In genomic region chr2:88059979-88060906, GRCh38 we compare ENCODE assay signal across 8 cellular contexts. TPM values are rescaled to one million over a fixed set of nuclear protein-coding genes. Genes with fewer than 3 reads are reported as not detected.
A peak's percentile ranks its signal among the peaks of the same experiment; 100 is the strongest.
DNase-seq lines count a peak whose midpoint lies in the region; ATAC-seq and TF ChIP-seq lines count a peak whose summit lies in the region.

No MANE protein-coding gene starts in this region.

- DNase-seq in AG09319 (ENCODE audit: extremely low read depth, low read depth) (no peak), GM12865 (ENCODE audit: low read depth) (peak; percentile 52), NCI-H345 (lab: John Stamatoyannopoulos, UW) (peak; percentile 59), left ventricle myocardium superior (no peak), smooth muscle cell (lab: John Stamatoyannopoulos, UW; ENCODE audit: unreplicated experiment) (no peak)
- peak; percentile 46 for DNase-seq in activated CD8-positive, alpha-beta T cell treated with anti-CD3 and anti-CD28 coated beads, Interleukin-2, amount 10 ng/mL, durations not matched to agents 7 days and 5 days

- no peak overlapping the region for H3K4me2 ChIP-seq in smooth muscle cell

- peaks cover 29% of the 10 kb centered on the region for H3K4me1 Mint-ChIP-seq in activated CD8-positive, alpha-beta T cell treated with anti-CD3 and anti-CD28 coated beads, Interleukin-2, amount 10 ng/mL, durations not matched to agents 7 days and 5 days (ENCODE audit: low read depth)

- H3K9me3 ChIP-seq in smooth muscle cell (replicated peaks; ENCODE audit: low read depth) = no peaks in the 10 kb centered on the region

- no peaks in the 10 kb centered on the region for H4K20me1 ChIP-seq in smooth muscle cell (ENCODE audit: low read depth)

- ATAC-seq in HG03108 (IDR thresholded peaks at IDR 0.05; ENCODE audit: unreplicated experiment) (peak; percentile 35), left ventricle myocardium superior (peak; percentile 27), HG02571 (IDR thresholded peaks at IDR 0.05; ENCODE audit: unreplicated experiment) (no peak)
- no peak for ATAC-seq in activated CD8-positive, alpha-beta T cell treated with anti-CD3 and anti-CD28 coated beads, Interleukin-2, amount 10 ng/mL, durations not matched to agents 7 days and 5 days

- no peak overlapping the region for H3K4me3 Mint-ChIP-seq in activated CD8-positive, alpha-beta T cell treated with anti-CD3 and anti-CD28 coated beads, Interleukin-2, amount 10 ng/mL, durations not matched to agents 7 days and 5 days

- TF ChIP-seq CTCF in AG09319 (IDR thresholded peaks at IDR 0.05; ENCODE audit: low read depth, low read length) (peak; percentile 81), GM12865 (IDR thresholded peaks at IDR 0.05; ENCODE audit: insufficient read depth, low read depth, low read length, missing control alignments) (peak; percentile 74), smooth muscle cell (IDR thresholded peaks at IDR 0.05; ENCODE audit: borderline replicate concordance, insufficient read depth, poor library complexity, severe bottlenecking) (peak; percentile 68)

- intact Hi-C loops in left ventricle myocardium superior (cut with micrococcal nuclease) = loop anchor here (5.0 kb wide), 1 partner anchor 102 kb away; no protein-coding TSS in a partner anchor

- no peak overlapping the region for H3K27ac Mint-ChIP-seq in activated CD8-positive, alpha-beta T cell treated with anti-CD3 and anti-CD28 coated beads, Interleukin-2, amount 10 ng/mL, durations not matched to agents 7 days and 5 days

- H3K27me3 ChIP-seq in smooth muscle cell (ENCODE audit: low read depth) = no peaks in the 10 kb centered on the region

- POLR2A ChIA-PET in activated CD8-positive, alpha-beta T cell treated with anti-CD3 and anti-CD28 coated beads, Interleukin-2, amount 10 ng/mL, durations not matched to agents 7 days and 5 days (lab: Charles Lee) = interaction anchor here (0.5 to 1.7 kb wide), 2 partner anchors 37 to 43 kb away, joined by 4 to 8 read pairs; partner anchors contain the start of gene RNU2-63P

- peaks cover 5% of the 10 kb centered on the region for H3K79me2 ChIP-seq in smooth muscle cell (ENCODE audit: low read depth)

- H2AFZ ChIP-seq in smooth muscle cell (ENCODE audit: low read depth) = no peak overlapping the region

- CTCF ChIA-PET in activated CD8-positive, alpha-beta T cell treated with anti-CD3 and anti-CD28 coated beads, Interleukin-2, amount 10 ng/mL, durations not matched to agents 7 days and 5 days (lab: Charles Lee) = interaction anchor here (0.6 to 5.4 kb wide), 51 partner anchors 9 to 611 kb away, joined by 3 to 135 read pairs (median 5); partner anchors contain the start of gene RNU2-63P

- H3K27ac ChIP-seq in smooth muscle cell (ENCODE audit: low read depth) = no peak overlapping the region

- no peak overlapping the region for H3K9ac ChIP-seq in smooth muscle cell (ENCODE audit: low read depth)

- peaks cover under 1% of the 10 kb centered on the region for H3K36me3 Mint-ChIP-seq in activated CD8-positive, alpha-beta T cell treated with anti-CD3 and anti-CD28 coated beads, Interleukin-2, amount 10 ng/mL, durations not matched to agents 7 days and 5 days (ENCODE audit: low read depth)

- no peaks in the 10 kb centered on the region for H3K36me3 ChIP-seq in smooth muscle cell (ENCODE audit: low read depth)

- H3F3A ChIP-seq in smooth muscle cell (ENCODE audit: low read depth) = no peaks in the 10 kb centered on the region

- 55% methylated on average over 5 of the region's 5 CpGs for WGBS in smooth muscle cell (ENCODE audit: low lambda C conversion rate)

- H3K9me3 Mint-ChIP-seq in activated CD8-positive, alpha-beta T cell treated with anti-CD3 and anti-CD28 coated beads, Interleukin-2, amount 10 ng/mL, durations not matched to agents 7 days and 5 days (ENCODE audit: insufficient read depth) = no peaks in the 10 kb centered on the region

- no peaks in the 10 kb centered on the region for H3K27me3 Mint-ChIP-seq in activated CD8-positive, alpha-beta T cell treated with anti-CD3 and anti-CD28 coated beads, Interleukin-2, amount 10 ng/mL, durations not matched to agents 7 days and 5 days (ENCODE audit: low read depth)

- H3K4me3 ChIP-seq in GM12865 (ENCODE audit: low read depth, low read length) (no peak overlapping the region), smooth muscle cell (no peak overlapping the region)

- no peaks in the 10 kb centered on the region for H3K4me1 ChIP-seq in smooth muscle cell (ENCODE audit: low read depth)

RNA-seq across cellular contexts. Expression of gene KRCC1, which starts 4.7 kb away (rescaled TPM):
- total RNA-seq in activated CD8-positive, alpha-beta T cell treated with anti-CD3 and anti-CD28 coated beads, Interleukin-2, amount 10 ng/mL, durations not matched to agents 7 days and 5 days = 10 to 100 TPM; 18.9 to 20.4 TPM
- total RNA-seq in left ventricle myocardium superior (24.1 TPM), smooth muscle cell (38.2 and 45.9 TPM in 2 replicates)
- polyA plus RNA-seq in smooth muscle cell = 18.9 and 19.7 TPM in 2 replicates

RNA-seq across cellular contexts. Expression of gene SMYD1, which starts 7.4 kb away (rescaled TPM):
- total RNA-seq in activated CD8-positive, alpha-beta T cell treated with anti-CD3 and anti-CD28 coated beads, Interleukin-2, amount 10 ng/mL, durations not matched to agents 7 days and 5 days = not detected
- 492 TPM for total RNA-seq in left ventricle myocardium superior
- not detected in 2 replicates for total RNA-seq in smooth muscle cell
- 0.06 TPM in 1 of 2 replicates, not detected in the other for polyA plus RNA-seq in smooth muscle cell

RNA-seq across cellular contexts. Expression of gene RNU2-63P, which starts 43.9 kb away (rescaled TPM):
- 1 to 10 TPM; 4.5 to 7.0 TPM for total RNA-seq in activated CD8-positive, alpha-beta T cell treated with anti-CD3 and anti-CD28 coated beads, Interleukin-2, amount 10 ng/mL, durations not matched to agents 7 days and 5 days
- total RNA-seq in left ventricle myocardium superior = not detected
- total RNA-seq in smooth muscle cell = under 0.01 TPM in 1 of 2 replicates, not detected in the other
- 3.4 and 3.5 TPM in 2 replicates for polyA plus RNA-seq in smooth muscle cell

Comparison
In these comparisons a context has a peak if more than half of its experiments do, and no peak if none do; other contexts are left out.
1. DNase-seq: peak in GM12865 (single experiment), NCI-H345 (single experiment) and activated CD8-positive, alpha-beta T cell treated with anti-CD3 and anti-CD28 coated beads, Interleukin-2, amount 10 ng/mL, durations not matched to agents 7 days and 5 days (single experiment); none in AG09319 (single experiment), left ventricle myocardium superior (single experiment) and smooth muscle cell (single experiment).
2. ATAC-seq: peak in HG03108 (single experiment) and left ventricle myocardium superior (single experiment); none in activated CD8-positive, alpha-beta T cell treated with anti-CD3 and anti-CD28 coated beads, Interleukin-2, amount 10 ng/mL, durations not matched to agents 7 days and 5 days (single experiment) and HG02571 (single experiment).
3. RNA of gene SMYD1, which starts 7.4 kb away (total RNA-seq): 492 TPM in left ventricle myocardium superior (single experiment); not detected in activated CD8-positive, alpha-beta T cell treated with anti-CD3 and anti-CD28 coated beads, Interleukin-2, amount 10 ng/mL, durations not matched to agents 7 days and 5 days and not detected in smooth muscle cell; every median in the first group is over 100 times any median in the second.
4. Peak in every context shown above with its lines, with median percentiles within 50 percentile points of each other: CTCF ChIP-seq.